Comparison of ENCODE assay signal across 9 cellular contexts in the genomic region with DNA sequence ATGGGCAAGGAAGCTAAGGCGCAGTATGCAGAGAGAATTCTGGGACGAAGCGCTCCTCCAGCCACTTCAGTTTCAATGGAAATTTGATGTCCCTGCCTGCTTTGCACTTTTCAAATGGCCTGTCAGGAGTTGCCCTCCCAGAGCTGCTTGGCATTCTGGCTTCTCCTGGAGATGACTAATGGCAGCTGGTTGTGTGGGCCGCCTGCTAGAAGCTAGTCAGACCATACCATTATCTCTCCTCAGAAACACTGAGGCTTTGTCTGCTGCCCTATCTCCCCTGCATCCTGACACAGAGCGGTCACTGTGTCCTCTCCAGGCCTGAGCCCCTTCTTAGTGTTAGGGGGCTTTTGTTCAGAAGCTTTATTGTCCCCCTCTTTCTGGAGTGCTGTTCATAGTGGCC.
DNase-seq lines count a peak whose midpoint lies in the region; ATAC-seq and TF ChIP-seq lines count a peak whose summit lies in the region.
"Had no signal": no experiment of that assay in that cellular context is flagged by ENCODE, and none has a peak within 500 bp of the region (broad histone marks: within the 10 kb centered on the region; RNA-seq: fewer than 3 reads in every experiment).

No MANE protein-coding gene starts in this region.

- H3K27me3 ChIP-seq in neuron (ENCODE audit: insufficient read depth, low read length) (no peaks in the 10 kb centered on the region), WERI-Rb-1 (ENCODE audit: insufficient read depth, low read depth, severe bottlenecking) (no peaks in the 10 kb centered on the region)

- no peak for TF ChIP-seq POLR2A in erythroblast (IDR thresholded peaks at IDR 0.05; ENCODE audit: low read length)

- H2AFZ ChIP-seq in neuron (ENCODE audit: low read depth, low read length): peak overlapping the region; percentile 4

- TF ChIP-seq CTCF in WERI-Rb-1 (IDR thresholded peaks at IDR 0.05; ENCODE audit: low read depth, low read length): no peak

- H3K9me3 ChIP-seq in neuron (ENCODE audit: low read length) (no peaks in the 10 kb centered on the region), WERI-Rb-1 (ENCODE audit: severe bottlenecking) (no peaks in the 10 kb centered on the region)

- no peak overlapping the region for H3K27ac ChIP-seq in WERI-Rb-1

- DNase-seq in EL (peak; percentile 47), RPMI7951 (ENCODE audit: low read depth) (peak; percentile 86), erythroblast (lab: John Stamatoyannopoulos, UW) (peak; percentile 38 to 62), WERI-Rb-1 (no peak), dermis blood vessel endothelial cell (no peak)
- DNase-seq: activated CD8-positive, alpha-beta memory T cell treated with anti-CD3 and anti-CD28 coated beads, Interleukin-2, amount 50 U/mL, for 4 hours had no signal

- H3K36me3 ChIP-seq in neuron (ENCODE audit: insufficient read depth, low read length) (no peaks in the 10 kb centered on the region), WERI-Rb-1 (no peaks in the 10 kb centered on the region)

- H3K4me1 ChIP-seq in neuron (ENCODE audit: insufficient read depth, low read length): peaks cover 20% of the 10 kb centered on the region

- no peak for ATAC-seq in HG03565 (IDR thresholded peaks at IDR 0.05; ENCODE audit: unreplicated experiment)
- no peak for ATAC-seq in HG03280 (IDR thresholded peaks at IDR 0.05; ENCODE audit: unreplicated experiment)

- no peak overlapping the region for H3K4me3 ChIP-seq in neuron (ENCODE audit: low read length)
- no peak overlapping the region for H3K4me3 ChIP-seq in WERI-Rb-1 (ENCODE audit: low read depth, low read length)

Comparison
In these comparisons a context has a peak if more than half of its experiments do, and no peak if none do; other contexts are left out.
1. DNase-seq: peak in EL (single experiment), RPMI7951 (single experiment) and erythroblast (2 of 2); none in WERI-Rb-1 (single experiment) and dermis blood vessel endothelial cell (single experiment).